In the genomic region with DNA sequence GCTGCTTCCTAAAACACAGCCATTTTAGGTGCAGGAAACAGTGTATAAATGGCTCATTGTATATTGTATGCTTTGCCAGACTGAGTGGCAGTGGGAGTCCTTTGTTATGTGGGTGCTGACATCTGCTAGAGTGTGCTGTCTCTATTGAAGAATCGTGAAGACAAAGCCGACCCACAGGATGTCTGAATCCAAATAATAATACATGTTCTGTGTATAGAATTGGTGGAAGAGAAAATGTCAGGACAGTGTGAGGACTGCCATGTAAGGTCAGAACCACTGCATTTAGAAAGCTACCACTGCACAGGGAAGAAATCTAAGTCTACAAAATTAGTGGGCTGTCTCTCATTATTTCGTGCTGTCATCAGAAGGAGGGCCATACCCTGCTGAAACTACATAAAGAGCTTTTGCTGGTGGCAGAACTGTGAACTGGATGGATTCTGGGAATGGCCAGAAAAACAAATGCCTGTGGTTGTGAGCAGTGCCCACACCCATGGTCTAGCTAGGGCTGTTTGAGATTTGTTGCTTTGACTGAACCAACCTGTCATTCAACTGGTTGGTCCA, we compare ENCODE assay signal across 10 cellular contexts. TPM values are rescaled to one million over a fixed set of nuclear protein-coding genes. Genes with fewer than 3 reads are reported as not detected.
A peak's percentile ranks its signal among the peaks of the same experiment; 100 is the strongest.
DNase-seq lines count a peak whose midpoint lies in the region; ATAC-seq lines count a peak whose summit lies in the region.
"Had no signal": no experiment of that assay in that cellular context is flagged by ENCODE, and none has a peak within 500 bp of the region (broad histone marks: within the 10 kb centered on the region; RNA-seq: fewer than 3 reads in every experiment).

No MANE protein-coding gene starts in this region.

- peaks cover 80% of the 10 kb centered on the region for H3K4me1 Mint-ChIP-seq in activated naive CD4-positive, alpha-beta T cell treated with anti-CD3 and anti-CD28 coated beads, Interleukin-2, amount 50 U/mL, for 24 hours

- peaks cover 48% of the 10 kb centered on the region for H3K36me3 Mint-ChIP-seq in activated naive CD4-positive, alpha-beta T cell treated with anti-CD3 and anti-CD28 coated beads, Interleukin-2, amount 50 U/mL, for 24 hours

- H3K27me3 ChIP-seq in HUES48 (ENCODE audit: control insufficient read depth, insufficient read depth, low read length) (no peaks in the 10 kb centered on the region), mononuclear cell (ENCODE audit: insufficient read depth, low read length) (no peaks in the 10 kb centered on the region)

- H3K4me3 Mint-ChIP-seq in activated naive CD4-positive, alpha-beta T cell treated with anti-CD3 and anti-CD28 coated beads, Interleukin-2, amount 50 U/mL, for 24 hours: peak overlapping the region; percentile 93

- ATAC-seq in HG02623 (IDR thresholded peaks at IDR 0.05; ENCODE audit: unreplicated experiment) (no peak), GM18873 (IDR thresholded peaks at IDR 0.05; ENCODE audit: low FRiP score, unreplicated experiment) (no peak)
- ATAC-seq: activated CD4-positive, CD25-positive, alpha-beta regulatory T cell treated with anti-CD3 and anti-CD28 coated beads, Interleukin-2, amount 50 U/mL, for 24 hours; esophagus mucosa had no signal

- no peak overlapping the region for H3K9ac ChIP-seq in HUES48 (ENCODE audit: low read depth, low read length)

- no peaks in the 10 kb centered on the region for H3K27me3 Mint-ChIP-seq in activated naive CD4-positive, alpha-beta T cell treated with anti-CD3 and anti-CD28 coated beads, Interleukin-2, amount 50 U/mL, for 24 hours

- H3K9me3 Mint-ChIP-seq in activated naive CD4-positive, alpha-beta T cell treated with anti-CD3 and anti-CD28 coated beads, Interleukin-2, amount 50 U/mL, for 24 hours: no peaks in the 10 kb centered on the region

- peak overlapping the region; percentile 98 for H3K27ac Mint-ChIP-seq in activated naive CD4-positive, alpha-beta T cell treated with anti-CD3 and anti-CD28 coated beads, Interleukin-2, amount 50 U/mL, for 24 hours

- no peaks in the 10 kb centered on the region for H3K9me3 ChIP-seq in HUES48 (ENCODE audit: control insufficient read depth, insufficient read depth, low read length)
- no peaks in the 10 kb centered on the region for H3K9me3 ChIP-seq in mononuclear cell (ENCODE audit: low read depth, low read length)

- H3K4me3 ChIP-seq in HUES48 (ENCODE audit: low read depth, low read length): no peak overlapping the region
- H3K4me3 ChIP-seq in mononuclear cell (ENCODE audit: low read length): peak overlapping the region; percentile 47

- H3K27ac ChIP-seq in HUES48 (ENCODE audit: low read depth, low read length): peak overlapping the region; percentile 32

- DNase-seq in AG08395 (ENCODE audit: low spot score) (peak; percentile 33), NCI-H2029 treated with DMSO at 0.1 percent for 48 hours (lab: John Stamatoyannopoulos, UW) (no peak), DMS53 treated with DMSO at 0.1 percent for 48 hours (lab: John Stamatoyannopoulos, UW; ENCODE audit: unreplicated experiment) (no peak)

- no peaks in the 10 kb centered on the region for H3K36me3 ChIP-seq in HUES48 (ENCODE audit: control insufficient read depth, insufficient read depth, low read length)

- peaks cover 50% of the 10 kb centered on the region for H3K4me1 ChIP-seq in HUES48 (ENCODE audit: control insufficient read depth, insufficient read depth, low read length)
- H3K4me1 ChIP-seq in mononuclear cell (ENCODE audit: insufficient read depth, low read length): peaks cover 23% of the 10 kb centered on the region

RNA-seq across cellular contexts. Expression of a gene that starts 2.5 kb away (rescaled TPM):
- 360 TPM for total RNA-seq in mononuclear cell
